ENCODE assay signal across 1 cellular context in the genomic region with DNA sequence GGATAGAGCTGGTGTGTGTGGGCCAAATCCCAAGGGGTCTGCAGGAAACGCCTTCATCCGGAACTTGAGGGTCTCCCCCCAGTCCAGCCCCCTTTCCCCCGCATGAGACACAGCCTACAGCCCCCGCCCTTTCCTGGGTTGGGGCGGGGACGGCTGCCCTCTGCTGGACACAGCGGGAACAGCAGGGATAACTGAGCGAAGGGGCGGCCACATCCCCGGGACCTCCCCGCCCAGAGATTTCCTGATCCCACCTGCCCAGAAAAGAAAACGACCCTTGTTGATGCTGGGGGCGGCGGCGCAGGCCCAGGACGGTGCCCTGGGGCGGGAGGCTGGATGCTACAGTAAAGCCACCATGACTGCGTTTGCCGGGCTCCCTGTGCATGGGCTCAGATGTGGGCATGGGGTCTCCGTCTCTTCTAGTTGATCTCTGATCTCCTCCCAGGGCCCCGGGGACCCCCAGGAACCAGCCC.
TF ChIP-seq lines count a peak whose summit lies in the region.

No MANE protein-coding gene starts in this region.

TF ChIP-seq in K562, 482 proteins besides CTCF, POLR2A, EP300 and RAD21 (continued from another document and continues in another):
- TF ChIP-seq, protein P1, sequence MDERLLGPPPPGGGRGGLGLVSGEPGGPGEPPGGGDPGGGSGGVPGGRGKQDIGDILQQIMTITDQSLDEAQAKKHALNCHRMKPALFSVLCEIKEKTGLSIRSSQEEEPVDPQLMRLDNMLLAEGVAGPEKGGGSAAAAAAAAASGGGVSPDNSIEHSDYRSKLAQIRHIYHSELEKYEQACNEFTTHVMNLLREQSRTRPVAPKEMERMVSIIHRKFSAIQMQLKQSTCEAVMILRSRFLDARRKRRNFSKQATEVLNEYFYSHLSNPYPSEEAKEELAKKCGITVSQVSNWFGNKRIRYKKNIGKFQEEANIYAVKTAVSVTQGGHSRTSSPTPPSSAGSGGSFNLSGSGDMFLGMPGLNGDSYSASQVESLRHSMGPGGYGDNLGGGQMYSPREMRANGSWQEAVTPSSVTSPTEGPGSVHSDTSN (CRISPR knock-in tag; IDR thresholded peaks at IDR 0.05; ENCODE audit: low read depth) = no peak
- TF ChIP-seq, protein P1 (tag; conservative IDR thresholded peaks at IDR 0.05; ENCODE audit: low read depth) = no peak
- TF ChIP-seq TGIF2 (CRISPR knock-in tag; IDR thresholded peaks at IDR 0.05) (no peak), EGR1 (conservative IDR thresholded peaks at IDR 0.05) (peak; percentile 46; the same call in 1 of the 2 replicates), SMARCA5 (IDR thresholded peaks at IDR 0.05) (no peak), FOXA3 (CRISPR knock-in tag; conservative IDR thresholded peaks at IDR 0.05 in 1 of 2, IDR thresholded peaks at IDR 0.05 in 1 of 2) (no peak), YY1 (IDR thresholded peaks at IDR 0.05; ENCODE audit: borderline replicate concordance in 1 of 3, control insufficient read depth in 1 of 3, extremely low read depth in 1 of 3, insufficient read depth in 3 of 3, insufficient read length in 1 of 3, insufficient replicate concordance in 2 of 3, low read depth in 1 of 3, low read length in 2 of 3) (peak in 1 of 3 experiments; percentile 13), PTTG1 (tag; IDR thresholded peaks at IDR 0.05; ENCODE audit: low read depth) (no peak), DACH1 (IDR thresholded peaks at IDR 0.05; ENCODE audit: partially characterized antibody) (no peak), BRD9 (IDR thresholded peaks at IDR 0.05; ENCODE audit: low read depth, partially characterized antibody) (peak; percentile 95), GTF2E2 (tag; IDR thresholded peaks at IDR 0.05) (no peak), ARID1B (IDR thresholded peaks at IDR 0.05) (peak; percentile 21; the same call in 1 of the 2 replicates), TCFL5 (CRISPR knock-in tag; conservative IDR thresholded peaks at IDR 0.05) (no peak), DDX20 (tag; IDR thresholded peaks at IDR 0.05; ENCODE audit: low read depth) (no peak), HNRNPL (IDR thresholded peaks at IDR 0.05; ENCODE audit: low read depth, low read length) (no peak), L3MBTL2 (IDR thresholded peaks at IDR 0.05) (peak; percentile 38; the same call in 1 of the 2 replicates), MAZ (CRISPR knock-in tag; conservative IDR thresholded peaks at IDR 0.05 in 1 of 2, IDR thresholded peaks at IDR 0.05 in 1 of 2) (peak; percentile 93 to 98), MAFF (IDR thresholded peaks at IDR 0.05; ENCODE audit: low read length) (no peak), XRCC5 (IDR thresholded peaks at IDR 0.05; ENCODE audit: low read depth, low read length) (peak; percentile 82; the same call in 1 of the 2 replicates), PHF20 (IDR thresholded peaks at IDR 0.05; ENCODE audit: partially characterized antibody) (no peak), FOXP1 (CRISPR knock-in tag; IDR thresholded peaks at IDR 0.05) (peak; percentile 30; the same call in 1 of the 2 replicates), BCOR (IDR thresholded peaks at IDR 0.05) (no peak), JUND (IDR thresholded peaks at IDR 0.05; ENCODE audit: borderline replicate concordance, low read depth, low read length) (no peak), JUND (tag; IDR thresholded peaks at IDR 0.05; ENCODE audit: borderline replicate concordance, low read depth, low read length) (peak; percentile 33; the same call in 1 of the 3 replicates), BRCA1 (IDR thresholded peaks at IDR 0.05) (no peak), BRCA1 (CRISPR knock-in tag; IDR thresholded peaks at IDR 0.05) (no peak), ZSCAN29 (IDR thresholded peaks at IDR 0.05) (no peak), GATAD2A (IDR thresholded peaks at IDR 0.05) (0 out of 2 replicates have a peak, but pooled peaks have one; percentile 9), SRSF9 (IDR thresholded peaks at IDR 0.05; ENCODE audit: borderline replicate concordance, low read depth, low read length) (no peak), CC2D1A (IDR thresholded peaks at IDR 0.05) (peak; percentile 72)
- TF ChIP-seq, protein P2, sequence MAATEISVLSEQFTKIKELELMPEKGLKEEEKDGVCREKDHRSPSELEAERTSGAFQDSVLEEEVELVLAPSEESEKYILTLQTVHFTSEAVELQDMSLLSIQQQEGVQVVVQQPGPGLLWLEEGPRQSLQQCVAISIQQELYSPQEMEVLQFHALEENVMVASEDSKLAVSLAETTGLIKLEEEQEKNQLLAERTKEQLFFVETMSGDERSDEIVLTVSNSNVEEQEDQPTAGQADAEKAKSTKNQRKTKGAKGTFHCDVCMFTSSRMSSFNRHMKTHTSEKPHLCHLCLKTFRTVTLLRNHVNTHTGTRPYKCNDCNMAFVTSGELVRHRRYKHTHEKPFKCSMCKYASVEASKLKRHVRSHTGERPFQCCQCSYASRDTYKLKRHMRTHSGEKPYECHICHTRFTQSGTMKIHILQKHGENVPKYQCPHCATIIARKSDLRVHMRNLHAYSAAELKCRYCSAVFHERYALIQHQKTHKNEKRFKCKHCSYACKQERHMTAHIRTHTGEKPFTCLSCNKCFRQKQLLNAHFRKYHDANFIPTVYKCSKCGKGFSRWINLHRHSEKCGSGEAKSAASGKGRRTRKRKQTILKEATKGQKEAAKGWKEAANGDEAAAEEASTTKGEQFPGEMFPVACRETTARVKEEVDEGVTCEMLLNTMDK (IDR thresholded peaks at IDR 0.05; ENCODE audit: borderline replicate concordance, insufficient read depth, low read depth, low read length, poor library complexity, severe bottlenecking) = peak; percentile 48
- TF ChIP-seq, protein P3, sequence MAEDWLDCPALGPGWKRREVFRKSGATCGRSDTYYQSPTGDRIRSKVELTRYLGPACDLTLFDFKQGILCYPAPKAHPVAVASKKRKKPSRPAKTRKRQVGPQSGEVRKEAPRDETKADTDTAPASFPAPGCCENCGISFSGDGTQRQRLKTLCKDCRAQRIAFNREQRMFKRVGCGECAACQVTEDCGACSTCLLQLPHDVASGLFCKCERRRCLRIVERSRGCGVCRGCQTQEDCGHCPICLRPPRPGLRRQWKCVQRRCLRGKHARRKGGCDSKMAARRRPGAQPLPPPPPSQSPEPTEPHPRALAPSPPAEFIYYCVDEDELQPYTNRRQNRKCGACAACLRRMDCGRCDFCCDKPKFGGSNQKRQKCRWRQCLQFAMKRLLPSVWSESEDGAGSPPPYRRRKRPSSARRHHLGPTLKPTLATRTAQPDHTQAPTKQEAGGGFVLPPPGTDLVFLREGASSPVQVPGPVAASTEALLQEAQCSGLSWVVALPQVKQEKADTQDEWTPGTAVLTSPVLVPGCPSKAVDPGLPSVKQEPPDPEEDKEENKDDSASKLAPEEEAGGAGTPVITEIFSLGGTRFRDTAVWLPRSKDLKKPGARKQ (CRISPR knock-in tag; IDR thresholded peaks at IDR 0.05) = no peak
- TF ChIP-seq, protein P4, sequence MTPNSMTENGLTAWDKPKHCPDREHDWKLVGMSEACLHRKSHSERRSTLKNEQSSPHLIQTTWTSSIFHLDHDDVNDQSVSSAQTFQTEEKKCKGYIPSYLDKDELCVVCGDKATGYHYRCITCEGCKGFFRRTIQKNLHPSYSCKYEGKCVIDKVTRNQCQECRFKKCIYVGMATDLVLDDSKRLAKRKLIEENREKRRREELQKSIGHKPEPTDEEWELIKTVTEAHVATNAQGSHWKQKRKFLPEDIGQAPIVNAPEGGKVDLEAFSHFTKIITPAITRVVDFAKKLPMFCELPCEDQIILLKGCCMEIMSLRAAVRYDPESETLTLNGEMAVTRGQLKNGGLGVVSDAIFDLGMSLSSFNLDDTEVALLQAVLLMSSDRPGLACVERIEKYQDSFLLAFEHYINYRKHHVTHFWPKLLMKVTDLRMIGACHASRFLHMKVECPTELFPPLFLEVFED (CRISPR knock-in tag; conservative IDR thresholded peaks at IDR 0.05) = no peak
- TF ChIP-seq, protein P5, sequence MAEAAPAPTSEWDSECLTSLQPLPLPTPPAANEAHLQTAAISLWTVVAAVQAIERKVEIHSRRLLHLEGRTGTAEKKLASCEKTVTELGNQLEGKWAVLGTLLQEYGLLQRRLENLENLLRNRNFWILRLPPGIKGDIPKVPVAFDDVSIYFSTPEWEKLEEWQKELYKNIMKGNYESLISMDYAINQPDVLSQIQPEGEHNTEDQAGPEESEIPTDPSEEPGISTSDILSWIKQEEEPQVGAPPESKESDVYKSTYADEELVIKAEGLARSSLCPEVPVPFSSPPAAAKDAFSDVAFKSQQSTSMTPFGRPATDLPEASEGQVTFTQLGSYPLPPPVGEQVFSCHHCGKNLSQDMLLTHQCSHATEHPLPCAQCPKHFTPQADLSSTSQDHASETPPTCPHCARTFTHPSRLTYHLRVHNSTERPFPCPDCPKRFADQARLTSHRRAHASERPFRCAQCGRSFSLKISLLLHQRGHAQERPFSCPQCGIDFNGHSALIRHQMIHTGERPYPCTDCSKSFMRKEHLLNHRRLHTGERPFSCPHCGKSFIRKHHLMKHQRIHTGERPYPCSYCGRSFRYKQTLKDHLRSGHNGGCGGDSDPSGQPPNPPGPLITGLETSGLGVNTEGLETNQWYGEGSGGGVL (CRISPR knock-in tag; IDR thresholded peaks at IDR 0.05) = no peak
- TF ChIP-seq, protein P6, sequence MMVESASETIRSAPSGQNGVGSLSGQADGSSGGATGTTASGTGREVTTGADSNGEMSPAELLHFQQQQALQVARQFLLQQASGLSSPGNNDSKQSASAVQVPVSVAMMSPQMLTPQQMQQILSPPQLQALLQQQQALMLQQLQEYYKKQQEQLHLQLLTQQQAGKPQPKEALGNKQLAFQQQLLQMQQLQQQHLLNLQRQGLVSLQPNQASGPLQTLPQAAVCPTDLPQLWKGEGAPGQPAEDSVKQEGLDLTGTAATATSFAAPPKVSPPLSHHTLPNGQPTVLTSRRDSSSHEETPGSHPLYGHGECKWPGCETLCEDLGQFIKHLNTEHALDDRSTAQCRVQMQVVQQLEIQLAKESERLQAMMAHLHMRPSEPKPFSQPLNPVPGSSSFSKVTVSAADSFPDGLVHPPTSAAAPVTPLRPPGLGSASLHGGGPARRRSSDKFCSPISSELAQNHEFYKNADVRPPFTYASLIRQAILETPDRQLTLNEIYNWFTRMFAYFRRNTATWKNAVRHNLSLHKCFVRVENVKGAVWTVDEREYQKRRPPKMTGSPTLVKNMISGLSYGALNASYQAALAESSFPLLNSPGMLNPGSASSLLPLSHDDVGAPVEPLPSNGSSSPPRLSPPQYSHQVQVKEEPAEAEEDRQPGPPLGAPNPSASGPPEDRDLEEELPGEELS (CRISPR knock-in tag; IDR thresholded peaks at IDR 0.05; ENCODE audit: borderline replicate concordance) = no peak
- TF ChIP-seq, protein P7, sequence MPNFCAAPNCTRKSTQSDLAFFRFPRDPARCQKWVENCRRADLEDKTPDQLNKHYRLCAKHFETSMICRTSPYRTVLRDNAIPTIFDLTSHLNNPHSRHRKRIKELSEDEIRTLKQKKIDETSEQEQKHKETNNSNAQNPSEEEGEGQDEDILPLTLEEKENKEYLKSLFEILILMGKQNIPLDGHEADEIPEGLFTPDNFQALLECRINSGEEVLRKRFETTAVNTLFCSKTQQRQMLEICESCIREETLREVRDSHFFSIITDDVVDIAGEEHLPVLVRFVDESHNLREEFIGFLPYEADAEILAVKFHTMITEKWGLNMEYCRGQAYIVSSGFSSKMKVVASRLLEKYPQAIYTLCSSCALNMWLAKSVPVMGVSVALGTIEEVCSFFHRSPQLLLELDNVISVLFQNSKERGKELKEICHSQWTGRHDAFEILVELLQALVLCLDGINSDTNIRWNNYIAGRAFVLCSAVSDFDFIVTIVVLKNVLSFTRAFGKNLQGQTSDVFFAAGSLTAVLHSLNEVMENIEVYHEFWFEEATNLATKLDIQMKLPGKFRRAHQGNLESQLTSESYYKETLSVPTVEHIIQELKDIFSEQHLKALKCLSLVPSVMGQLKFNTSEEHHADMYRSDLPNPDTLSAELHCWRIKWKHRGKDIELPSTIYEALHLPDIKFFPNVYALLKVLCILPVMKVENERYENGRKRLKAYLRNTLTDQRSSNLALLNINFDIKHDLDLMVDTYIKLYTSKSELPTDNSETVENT (CRISPR knock-in tag; IDR thresholded peaks at IDR 0.05) = no peak
- TF ChIP-seq, protein P8, sequence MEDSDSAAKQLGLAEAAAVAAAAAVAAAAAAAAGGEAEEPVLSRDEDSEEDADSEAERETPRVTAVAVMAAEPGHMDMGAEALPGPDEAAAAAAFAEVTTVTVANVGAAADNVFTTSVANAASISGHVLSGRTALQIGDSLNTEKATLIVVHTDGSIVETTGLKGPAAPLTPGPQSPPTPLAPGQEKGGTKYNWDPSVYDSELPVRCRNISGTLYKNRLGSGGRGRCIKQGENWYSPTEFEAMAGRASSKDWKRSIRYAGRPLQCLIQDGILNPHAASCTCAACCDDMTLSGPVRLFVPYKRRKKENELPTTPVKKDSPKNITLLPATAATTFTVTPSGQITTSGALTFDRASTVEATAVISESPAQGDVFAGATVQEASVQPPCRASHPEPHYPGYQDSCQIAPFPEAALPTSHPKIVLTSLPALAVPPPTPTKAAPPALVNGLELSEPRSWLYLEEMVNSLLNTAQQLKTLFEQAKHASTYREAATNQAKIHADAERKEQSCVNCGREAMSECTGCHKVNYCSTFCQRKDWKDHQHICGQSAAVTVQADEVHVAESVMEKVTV (CRISPR knock-in tag; IDR thresholded peaks at IDR 0.05) = peak; percentile 94
- TF ChIP-seq, protein P9, sequence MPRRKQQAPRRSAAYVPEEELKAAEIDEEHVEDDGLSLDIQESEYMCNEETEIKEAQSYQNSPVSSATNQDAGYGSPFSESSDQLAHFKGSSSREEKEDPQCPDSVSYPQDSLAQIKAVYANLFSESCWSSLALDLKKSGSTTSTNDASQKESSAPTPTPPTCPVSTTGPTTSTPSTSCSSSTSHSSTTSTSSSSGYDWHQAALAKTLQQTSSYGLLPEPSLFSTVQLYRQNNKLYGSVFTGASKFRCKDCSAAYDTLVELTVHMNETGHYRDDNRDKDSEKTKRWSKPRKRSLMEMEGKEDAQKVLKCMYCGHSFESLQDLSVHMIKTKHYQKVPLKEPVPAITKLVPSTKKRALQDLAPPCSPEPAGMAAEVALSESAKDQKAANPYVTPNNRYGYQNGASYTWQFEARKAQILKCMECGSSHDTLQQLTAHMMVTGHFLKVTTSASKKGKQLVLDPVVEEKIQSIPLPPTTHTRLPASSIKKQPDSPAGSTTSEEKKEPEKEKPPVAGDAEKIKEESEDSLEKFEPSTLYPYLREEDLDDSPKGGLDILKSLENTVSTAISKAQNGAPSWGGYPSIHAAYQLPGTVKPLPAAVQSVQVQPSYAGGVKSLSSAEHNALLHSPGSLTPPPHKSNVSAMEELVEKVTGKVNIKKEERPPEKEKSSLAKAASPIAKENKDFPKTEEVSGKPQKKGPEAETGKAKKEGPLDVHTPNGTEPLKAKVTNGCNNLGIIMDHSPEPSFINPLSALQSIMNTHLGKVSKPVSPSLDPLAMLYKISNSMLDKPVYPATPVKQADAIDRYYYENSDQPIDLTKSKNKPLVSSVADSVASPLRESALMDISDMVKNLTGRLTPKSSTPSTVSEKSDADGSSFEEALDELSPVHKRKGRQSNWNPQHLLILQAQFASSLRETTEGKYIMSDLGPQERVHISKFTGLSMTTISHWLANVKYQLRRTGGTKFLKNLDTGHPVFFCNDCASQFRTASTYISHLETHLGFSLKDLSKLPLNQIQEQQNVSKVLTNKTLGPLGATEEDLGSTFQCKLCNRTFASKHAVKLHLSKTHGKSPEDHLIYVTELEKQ (CRISPR knock-in tag; IDR thresholded peaks at IDR 0.05) = no peak
